33 cellular contexts compared by ENCODE assay signal in the genomic region with DNA sequence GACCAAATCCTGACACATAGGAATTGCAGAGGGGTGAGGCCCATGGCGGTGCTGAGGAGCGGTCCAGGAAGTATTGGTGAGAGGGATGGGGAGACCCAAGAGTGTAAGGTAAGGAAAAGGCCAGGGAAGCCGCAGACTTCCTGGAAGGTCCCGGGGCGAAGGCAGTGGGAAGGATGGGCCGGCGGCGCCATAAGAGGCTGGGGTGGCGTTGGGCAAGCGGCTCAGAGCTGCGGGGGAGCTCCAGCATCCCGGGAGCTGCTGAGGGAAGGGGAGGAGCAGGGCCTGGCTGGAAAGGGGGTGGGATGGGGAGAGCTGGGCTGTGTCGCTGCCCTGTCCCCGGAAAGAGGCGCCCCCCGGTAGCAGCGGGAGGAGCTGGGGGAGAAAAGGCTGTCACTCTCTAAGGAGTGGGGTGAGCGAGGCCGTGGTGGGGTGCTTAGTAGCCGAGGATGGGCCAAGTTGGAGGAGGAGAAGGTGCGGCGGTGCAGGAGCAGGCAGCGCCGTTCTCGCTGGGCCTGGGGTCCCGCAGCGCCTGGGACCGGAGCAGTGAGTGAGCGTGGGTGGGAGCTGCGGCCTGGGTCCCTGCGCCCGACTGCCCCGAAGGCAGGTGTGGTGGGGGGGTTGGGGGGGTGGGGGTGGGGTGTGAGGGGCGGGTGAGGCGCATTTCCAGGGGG. TPM values are rescaled to one million over a fixed set of nuclear protein-coding genes. Genes with fewer than 3 reads are reported as not detected.
"Had no signal": no experiment of that assay in that cellular context is flagged by ENCODE, and none has a peak within 500 bp of the region (broad histone marks: within the 10 kb centered on the region; RNA-seq: fewer than 3 reads in every experiment).

No MANE protein-coding gene starts in this region.

- H3K27ac Mint-ChIP-seq: activated B cell treated with CpG ODN at 0.5 μM for 24 hours; activated CD8-positive, alpha-beta T cell treated with anti-CD3 and anti-CD28 coated beads, Interleukin-2, amount 10 ng/mL, durations not matched to agents 7 days and 5 days; activated naive CD4-positive, alpha-beta T cell treated with anti-CD3 and anti-CD28 coated beads for 36 hours; activated naive CD8-positive, alpha-beta T cell treated with anti-CD3 and anti-CD28 coated beads for 36 hours; activated naive CD8-positive, alpha-beta T cell treated with anti-CD3 and anti-CD28 coated beads, Interleukin-2, amount 50 U/mL, for 24 hours; activated T-helper 17 cell treated with anti-CD3 and anti-CD28 coated beads, Interleukin-2, amount 50 U/mL, for 72 hours; T-cell; T-helper 1 cell treated with Interleukin-12 subunit alpha and Interleukin-12 subunit beta and Interleukin-4 antibody, amounts not matched to agents 30 μg/mL and 1 μg/mL, for 36 hours; T-helper 2 cell treated with Interferon-gamma antibody and Interleukin-4, amounts not matched to agents 5 μg/mL and 100 μg/mL, for 36 hours had no signal

- H3K27ac ChIP-seq: adrenal gland, body of pancreas, foreskin keratinocyte, gastrocnemius medialis, heart left ventricle, WERI-Rb-1 had no signal

- H3K4me3 Mint-ChIP-seq: activated B cell treated with CpG ODN at 0.5 μM for 24 hours; activated CD8-positive, alpha-beta T cell treated with anti-CD3 and anti-CD28 coated beads, Interleukin-2, amount 10 ng/mL, durations not matched to agents 7 days and 5 days; activated naive CD4-positive, alpha-beta T cell treated with anti-CD3 and anti-CD28 coated beads for 36 hours; activated naive CD4-positive, alpha-beta T cell treated with anti-CD3 and anti-CD28 coated beads, Interleukin-2, amount 50 U/mL, for 24 hours; activated naive CD8-positive, alpha-beta T cell treated with anti-CD3 and anti-CD28 coated beads for 36 hours; activated naive CD8-positive, alpha-beta T cell treated with anti-CD3 and anti-CD28 coated beads, Interleukin-2, amount 50 U/mL, for 24 hours; activated T-cell treated with anti-CD3 and anti-CD28 coated beads, Interleukin-2, amount 50 U/mL, for 4 hours; activated T-helper 17 cell treated with anti-CD3 and anti-CD28 coated beads, Interleukin-2, amount 50 U/mL, for 72 hours; T-cell; T-helper 1 cell treated with Interleukin-12 subunit alpha and Interleukin-12 subunit beta and Interleukin-4 antibody, amounts not matched to agents 30 μg/mL and 1 μg/mL, for 36 hours; T-helper 2 cell treated with Interferon-gamma antibody and Interleukin-4, amounts not matched to agents 5 μg/mL and 100 μg/mL, for 36 hours had no signal

- H3K36me3 Mint-ChIP-seq: activated naive CD4-positive, alpha-beta T cell treated with anti-CD3 and anti-CD28 coated beads, Interleukin-2, amount 50 U/mL, for 24 hours; activated naive CD8-positive, alpha-beta T cell treated with anti-CD3 and anti-CD28 coated beads for 36 hours; T-cell had no signal

- DNase-seq: activated B cell treated with CpG ODN at 0.5 μM for 24 hours; activated CD4-positive, alpha-beta T cell treated with anti-CD3 and anti-CD28 coated beads for 48 hours; activated CD4-positive, alpha-beta T cell treated with anti-CD3 and anti-CD28 coated beads, Interleukin-2, amount 50 U/mL, for 1 hour; activated CD4-positive, alpha-beta T cell treated with anti-CD3 and anti-CD28 coated beads, Interleukin-2, amount 50 U/mL, for 48 hours; activated CD8-positive, alpha-beta T cell treated with anti-CD3 and anti-CD28 coated beads, Interleukin-2, amount 10 ng/mL, durations not matched to agents 7 days and 5 days; activated effector memory CD4-positive, alpha-beta T cell treated with Interleukin-2 at 50 U/mL for 16 hours; activated naive CD4-positive, alpha-beta T cell treated with anti-CD3 and anti-CD28 coated beads for 36 hours; activated naive CD8-positive, alpha-beta T cell treated with anti-CD3 and anti-CD28 coated beads for 36 hours; activated naive CD8-positive, alpha-beta T cell treated with anti-CD3 and anti-CD28 coated beads, Interleukin-2, amount 50 U/mL, for 24 hours; activated T-cell treated with anti-CD3 and anti-CD28 coated beads, Interleukin-2, amount 50 U/mL, for 4 hours; adrenal gland; amygdala; aorta; body of pancreas; caudate nucleus; cortex of kidney; dermis blood vessel endothelial cell; effector CD8-positive, alpha-beta T cell; foreskin keratinocyte; gastrocnemius medialis; glutamatergic neuron; heart left ventricle; T-cell; T1000; WERI-Rb-1 had no signal

- H3K27me3 Mint-ChIP-seq: activated naive CD4-positive, alpha-beta T cell treated with anti-CD3 and anti-CD28 coated beads, Interleukin-2, amount 50 U/mL, for 24 hours had no signal

- ATAC-seq: activated CD4-positive, CD25-positive, alpha-beta regulatory T cell treated with anti-CD3 and anti-CD28 coated beads, Interleukin-2, amount 50 U/mL, for 24 hours; activated CD8-positive, alpha-beta T cell treated with anti-CD3 and anti-CD28 coated beads, Interleukin-2, amount 10 ng/mL, durations not matched to agents 7 days and 5 days; activated naive CD8-positive, alpha-beta T cell treated with anti-CD3 and anti-CD28 coated beads, Interleukin-2, amount 50 U/mL, for 24 hours; activated T-cell treated with anti-CD3 and anti-CD28 coated beads, Interleukin-2, amount 50 U/mL, for 4 hours; activated T-helper 17 cell treated with anti-CD3 and anti-CD28 coated beads, Interleukin-2, amount 50 U/mL, for 72 hours; body of pancreas; foreskin keratinocyte; gastrocnemius medialis; heart left ventricle; T-cell had no signal

- H3K9me3 ChIP-seq: adrenal gland, body of pancreas, gastrocnemius medialis, heart left ventricle had no signal

- H3K4me1 Mint-ChIP-seq: activated B cell treated with CpG ODN at 0.5 μM for 24 hours; activated naive CD4-positive, alpha-beta T cell treated with anti-CD3 and anti-CD28 coated beads, Interleukin-2, amount 50 U/mL, for 24 hours; activated naive CD8-positive, alpha-beta T cell treated with anti-CD3 and anti-CD28 coated beads for 36 hours; activated naive CD8-positive, alpha-beta T cell treated with anti-CD3 and anti-CD28 coated beads, Interleukin-2, amount 50 U/mL, for 24 hours; activated T-helper 17 cell treated with anti-CD3 and anti-CD28 coated beads, Interleukin-2, amount 50 U/mL, for 72 hours had no signal

- H3K9me3 Mint-ChIP-seq: activated B cell treated with CpG ODN at 0.5 μM for 24 hours; activated naive CD4-positive, alpha-beta T cell treated with anti-CD3 and anti-CD28 coated beads for 36 hours; activated naive CD4-positive, alpha-beta T cell treated with anti-CD3 and anti-CD28 coated beads, Interleukin-2, amount 50 U/mL, for 24 hours; activated naive CD8-positive, alpha-beta T cell treated with anti-CD3 and anti-CD28 coated beads for 36 hours; activated naive CD8-positive, alpha-beta T cell treated with anti-CD3 and anti-CD28 coated beads, Interleukin-2, amount 50 U/mL, for 24 hours; activated T-cell treated with anti-CD3 and anti-CD28 coated beads, Interleukin-2, amount 50 U/mL, for 4 hours; activated T-helper 17 cell treated with anti-CD3 and anti-CD28 coated beads, Interleukin-2, amount 50 U/mL, for 72 hours; T-cell; T-helper 1 cell treated with Interleukin-12 subunit alpha and Interleukin-12 subunit beta and Interleukin-4 antibody, amounts not matched to agents 30 μg/mL and 1 μg/mL, for 36 hours; T-helper 2 cell treated with Interferon-gamma antibody and Interleukin-4, amounts not matched to agents 5 μg/mL and 100 μg/mL, for 36 hours had no signal

- H3K36me3 ChIP-seq: adrenal gland, gastrocnemius medialis, heart left ventricle, WERI-Rb-1 had no signal

- H3K4me1 ChIP-seq: adrenal gland, body of pancreas, foreskin keratinocyte, gastrocnemius medialis, heart left ventricle had no signal

- H3K27me3 ChIP-seq: adrenal gland, foreskin keratinocyte, gastrocnemius medialis had no signal

- H3K4me3 ChIP-seq: adrenal gland, body of pancreas, gastrocnemius medialis, heart left ventricle had no signal

RNA-seq across cellular contexts. Expression of gene C1QTNF9, which starts 30.7 kb away (rescaled TPM):
- total RNA-seq: activated B cell treated with CpG ODN at 0.5 μM for 24 hours; activated CD8-positive, alpha-beta memory T cell treated with anti-CD3 and anti-CD28 coated beads for 36 hours; activated CD8-positive, alpha-beta T cell treated with anti-CD3 and anti-CD28 coated beads, Interleukin-2, amount 10 ng/mL, durations not matched to agents 7 days and 5 days; activated naive CD4-positive, alpha-beta T cell treated with anti-CD3 and anti-CD28 coated beads for 36 hours; activated naive CD8-positive, alpha-beta T cell treated with anti-CD3 and anti-CD28 coated beads for 36 hours; activated T-cell treated with anti-CD3 and anti-CD28 coated beads, Interleukin-2, amount 50 U/mL, for 4 hours; activated T-helper 17 cell treated with anti-CD3 and anti-CD28 coated beads, Interleukin-2, amount 50 U/mL, for 72 hours; chondrocyte; dermis blood vessel endothelial cell; endothelial cell of umbilical vein; foreskin keratinocyte had no signal
- polyA plus RNA-seq: endothelial cell of umbilical vein, foreskin keratinocyte had no signal
